Comparison of ENCODE assay signal across 15 cellular contexts in genomic region chrX:118802857-118803256, GRCh38. TPM values are rescaled to one million over a fixed set of nuclear protein-coding genes. Genes with fewer than 3 reads are reported as not detected.
A peak's percentile ranks its signal among the peaks of the same experiment; 100 is the strongest.
DNase-seq lines count a peak whose midpoint lies in the region; ATAC-seq, FAIRE-seq and TF ChIP-seq lines count a peak whose summit lies in the region.
"Had no signal": no experiment of that assay in that cellular context is flagged by ENCODE, and none has a peak within 500 bp of the region (broad histone marks: within the 10 kb centered on the region; RNA-seq: fewer than 3 reads in every experiment).

No MANE protein-coding gene starts in this region.

- CTCF ChIA-PET in endothelial cell of umbilical vein (lab: Charles Lee), result interaction anchor here (0.9 to 1.4 kb wide), 2 partner anchors 159 to 168 kb away, joined by 4 read pairs; no protein-coding TSS in a partner anchor

- no peak for TF ChIP-seq POLR2A in endothelial cell of umbilical vein (IDR thresholded peaks at IDR 0.05; ENCODE audit: low read depth, low read length)

- H3K27me3 ChIP-seq in endothelial cell of umbilical vein (ENCODE audit: control insufficient read depth in 2 of 2, insufficient read depth in 2 of 2, low read length in 2 of 2), result no peaks in the 10 kb centered on the region

- dilution Hi-C loops in endothelial cell of umbilical vein (cut with MboI; ENCODE audit: extremely low pct_ligation_motif_present, low sequenced_read_pairs), result no loop called here

- intact Hi-C loops in endothelial cell of umbilical vein (cut with micrococcal nuclease), result loop anchor here (2.0 to 10.0 kb wide), 2 partner anchors 72 to 348 kb away; no protein-coding TSS in a partner anchor
- intact Hi-C loops in mucosa of descending colon (cut with DNase I, micrococcal nuclease), result loop anchor here (10.0 kb wide), 1 partner anchor 158 kb away; no protein-coding TSS in a partner anchor

- no peaks in the 10 kb centered on the region for H3K9me1 ChIP-seq in endothelial cell of umbilical vein (replicated peaks; ENCODE audit: control insufficient read depth, extremely low read depth, insufficient read depth, low read length)

- H3K4me1 ChIP-seq in endothelial cell of umbilical vein (ENCODE audit: control insufficient read depth, extremely low read depth, insufficient read depth, low read length) (peaks cover 10% of the 10 kb centered on the region), mucosa of descending colon (ENCODE audit: low read depth) (no peaks in the 10 kb centered on the region)

- no peaks in the 10 kb centered on the region for H3K79me2 ChIP-seq in endothelial cell of umbilical vein (ENCODE audit: control insufficient read depth, insufficient read depth, low read length)

- BruUV-seq in endothelial cell of umbilical vein (replicated peaks; lab: Mats Ljungman, UMichigan), result no TSS peak

- no peaks in the 10 kb centered on the region for H3K36me3 Mint-ChIP-seq in activated naive CD8-positive, alpha-beta T cell treated with anti-CD3 and anti-CD28 coated beads, Interleukin-2, amount 50 U/mL, for 24 hours (ENCODE audit: low read depth)
- H3K36me3 Mint-ChIP-seq: activated naive CD4-positive, alpha-beta T cell treated with anti-CD3 and anti-CD28 coated beads, Interleukin-2, amount 10 ng/mL, durations not matched to agents 7 days and 5 days; naive B cell had no signal

- DNase-seq in GF-D8 (lab: John Stamatoyannopoulos, UW) (peak; percentile 25), OCI-M1 (lab: John Stamatoyannopoulos, UW) (peak; percentile 84), endothelial cell of umbilical vein (ENCODE audit: low read depth, low spot score) (peak; percentile 44), mucosa of descending colon (peak in 1 of 3 donors; percentile 27), NCI-H526 (lab: John Stamatoyannopoulos, UW) (no peak), NCI-H2029 (lab: John Stamatoyannopoulos, UW) (no peak), NCI-H748 treated with DMSO at 0.1 percent for 48 hours (lab: John Stamatoyannopoulos, UW) (no peak)
- no peak for DNase-seq in activated naive CD8-positive, alpha-beta T cell treated with anti-CD3 and anti-CD28 coated beads, Interleukin-2, amount 50 U/mL, for 24 hours
- DNase-seq: activated naive CD4-positive, alpha-beta T cell treated with anti-CD3 and anti-CD28 coated beads, Interleukin-2, amount 10 ng/mL, durations not matched to agents 7 days and 5 days; DMS53; naive B cell; stimulated activated CD8-positive, alpha-beta memory T cell treated with anti-CD3 and anti-CD28 coated beads, Interleukin-4, amount 100 ng/mL, for 48 hours had no signal

- H3K27me3 Mint-ChIP-seq in activated naive CD8-positive, alpha-beta T cell treated with anti-CD3 and anti-CD28 coated beads, Interleukin-2, amount 50 U/mL, for 24 hours, result peaks cover 5% of the 10 kb centered on the region

- no peak overlapping the region for H3K4me3 Mint-ChIP-seq in activated naive CD8-positive, alpha-beta T cell treated with anti-CD3 and anti-CD28 coated beads, Interleukin-2, amount 50 U/mL, for 24 hours
- H3K4me3 Mint-ChIP-seq: activated naive CD4-positive, alpha-beta T cell treated with anti-CD3 and anti-CD28 coated beads, Interleukin-2, amount 10 ng/mL, durations not matched to agents 7 days and 5 days; naive B cell had no signal

- ATAC-seq in mucosa of descending colon, result peak; percentile 59
- ATAC-seq in activated naive CD8-positive, alpha-beta T cell treated with anti-CD3 and anti-CD28 coated beads, Interleukin-2, amount 50 U/mL, for 24 hours, result no peak
- ATAC-seq: activated CD4-positive, CD25-positive, alpha-beta regulatory T cell treated with anti-CD3 and anti-CD28 coated beads, Interleukin-2, amount 50 U/mL, for 24 hours had no signal

- H3K4me2 ChIP-seq in endothelial cell of umbilical vein (ENCODE audit: insufficient read depth, low read length), result no peak overlapping the region

- no peaks in the 10 kb centered on the region for H3K9me3 Mint-ChIP-seq in activated naive CD8-positive, alpha-beta T cell treated with anti-CD3 and anti-CD28 coated beads, Interleukin-2, amount 50 U/mL, for 24 hours
- H3K9me3 Mint-ChIP-seq: activated naive CD4-positive, alpha-beta T cell treated with anti-CD3 and anti-CD28 coated beads, Interleukin-2, amount 10 ng/mL, durations not matched to agents 7 days and 5 days had no signal

- no peak overlapping the region for H3K9ac ChIP-seq in endothelial cell of umbilical vein (replicated peaks; ENCODE audit: extremely low read depth, insufficient read depth, low read length)

- no peak overlapping the region for H2AFZ ChIP-seq in endothelial cell of umbilical vein (ENCODE audit: low read depth, low read length)

- POLR2A ChIA-PET in endothelial cell of umbilical vein (lab: Charles Lee), result interaction anchor here (1.1 kb wide), 1 partner anchor 73 kb away, joined by 3 read pairs; no protein-coding TSS in a partner anchor

- TF ChIP-seq CTCF in endothelial cell of umbilical vein (IDR thresholded peaks at IDR 0.05; ENCODE audit: extremely low read depth in 1 of 2, insufficient read depth in 1 of 2, low read depth in 1 of 2, low read length in 2 of 2) (no peak), mucosa of descending colon (IDR thresholded peaks at IDR 0.05) (no peak)

- FAIRE-seq in endothelial cell of umbilical vein (lab: Jason Lieb, UNC), result peak; percentile 81

- H4K20me1 ChIP-seq in endothelial cell of umbilical vein (replicated peaks; ENCODE audit: control insufficient read depth, extremely low read depth, insufficient read depth, low read length), result no peaks in the 10 kb centered on the region

- no peaks in the 10 kb centered on the region for H3K4me1 Mint-ChIP-seq in activated naive CD8-positive, alpha-beta T cell treated with anti-CD3 and anti-CD28 coated beads, Interleukin-2, amount 50 U/mL, for 24 hours
- H3K4me1 Mint-ChIP-seq: activated naive CD4-positive, alpha-beta T cell treated with anti-CD3 and anti-CD28 coated beads, Interleukin-2, amount 10 ng/mL, durations not matched to agents 7 days and 5 days had no signal

- no peaks in the 10 kb centered on the region for H3K9me3 ChIP-seq in endothelial cell of umbilical vein (replicated peaks; ENCODE audit: control insufficient read depth, insufficient read depth, low read length)
- no peaks in the 10 kb centered on the region for H3K9me3 ChIP-seq in mucosa of descending colon
- H3K9me3 ChIP-seq: thoracic aorta had no signal

- H3K27ac Mint-ChIP-seq in activated naive CD8-positive, alpha-beta T cell treated with anti-CD3 and anti-CD28 coated beads, Interleukin-2, amount 50 U/mL, for 24 hours, result no peak overlapping the region
- H3K27ac Mint-ChIP-seq: activated naive CD4-positive, alpha-beta T cell treated with anti-CD3 and anti-CD28 coated beads, Interleukin-2, amount 10 ng/mL, durations not matched to agents 7 days and 5 days; naive B cell had no signal

- H3K4me3 ChIP-seq in endothelial cell of umbilical vein (replicated peaks in 1 of 3; ENCODE audit: insufficient read depth in 1 of 3, low read depth in 1 of 3, low read length in 3 of 3) (no peak overlapping the region), mucosa of descending colon (no peak overlapping the region)
- H3K4me3 ChIP-seq: thoracic aorta had no signal

- H3K27ac ChIP-seq in endothelial cell of umbilical vein (ENCODE audit: insufficient read depth, low read depth, low read length), result no peak overlapping the region
- H3K27ac ChIP-seq: thoracic aorta had no signal

- H3K36me3 ChIP-seq in endothelial cell of umbilical vein (ENCODE audit: control insufficient read depth in 2 of 2, extremely low read depth in 1 of 2, insufficient read depth in 2 of 2, low read length in 2 of 2) (no peaks in the 10 kb centered on the region), mucosa of descending colon (ENCODE audit: low read depth) (no peaks in the 10 kb centered on the region)
- H3K36me3 ChIP-seq: thoracic aorta had no signal

TF ChIP-seq in endothelial cell of umbilical vein, 7 proteins besides CTCF, POLR2A, EP300 and RAD21:
- TF ChIP-seq EZH2 (IDR thresholded peaks at IDR 0.05; ENCODE audit: borderline replicate concordance, low read depth, low read length, severe bottlenecking) (no peak), POLR2AphosphoS5 (IDR thresholded peaks at IDR 0.05; ENCODE audit: insufficient read depth, low read depth, low read length) (no peak), FOS (IDR thresholded peaks at IDR 0.05; ENCODE audit: borderline replicate concordance, insufficient read depth, low read length) (no peak), MYC (IDR thresholded peaks at IDR 0.05; ENCODE audit: low read depth, low read length) (no peak), JUN (IDR thresholded peaks at IDR 0.05; ENCODE audit: borderline replicate concordance, insufficient read depth, insufficient read length, low read depth) (no peak), MAX (IDR thresholded peaks at IDR 0.05; ENCODE audit: insufficient read depth, insufficient read length) (no peak), GATA2 (IDR thresholded peaks at IDR 0.05; ENCODE audit: insufficient read depth, insufficient read length, low read depth, low read length) (no peak)

RNA-seq across cellular contexts. Expression of gene ZCCHC12, which starts 20.8 kb away (rescaled TPM):
- total RNA-seq in endothelial cell of umbilical vein (0.18 and 0.29 TPM in 2 replicates), mucosa of descending colon (1 to 10 TPM in 1 of 3 donors, under 1 TPM in 1, not detected in 1; 0.22 to 1.9 TPM)
- polyA plus RNA-seq in endothelial cell of umbilical vein, result 0.10 and 0.21 TPM in 2 replicates
- 0.20 and 0.23 TPM in 2 replicates for polyA plus RNA-seq in endothelial cell of umbilical vein (2011; cell fraction: cytosol; rRNA removed)
- polyA plus RNA-seq in endothelial cell of umbilical vein (2011; cell fraction: nucleus; rRNA removed), result 0.20 and 0.22 TPM in 2 replicates
- 0.15 TPM in 1 of 2 replicates, not detected in the other for polyA plus RNA-seq in endothelial cell of umbilical vein (2012)
- 0.28 TPM in 1 of 2 replicates, not detected in the other for polyA minus RNA-seq in endothelial cell of umbilical vein
- not detected for polyA minus RNA-seq in endothelial cell of umbilical vein (2011; cell fraction: cytosol; rRNA and poly(A)+ RNA removed)
- not detected in 2 replicates for polyA minus RNA-seq in endothelial cell of umbilical vein (2011; cell fraction: nucleus; rRNA and poly(A)+ RNA removed)
- total RNA-seq: thoracic aorta had no signal
- polyA plus RNA-seq: BJ had no signal

Comparison
In these comparisons a context has a peak if more than half of its experiments do, and no peak if none do; other contexts are left out.
1. DNase-seq: peak in GF-D8 (single experiment), OCI-M1 (single experiment) and endothelial cell of umbilical vein (single experiment); none in NCI-H526 (0 of 2), NCI-H2029 (single experiment), NCI-H748 treated with DMSO at 0.1 percent for 48 hours (single experiment) and activated naive CD8-positive, alpha-beta T cell treated with anti-CD3 and anti-CD28 coated beads, Interleukin-2, amount 50 U/mL, for 24 hours (single experiment).